In genomic region chr14:102140750-102141145, GRCh38 we compare ENCODE assay signal across 7 cellular contexts. TPM values are rescaled to one million over a fixed set of nuclear protein-coding genes. Genes with fewer than 3 reads are reported as not detected.
DNase-seq lines count a peak whose midpoint lies in the region; ATAC-seq lines count a peak whose summit lies in the region.

No MANE protein-coding gene starts in this region.

- H3K9ac ChIP-seq in HUES6 (ENCODE audit: low read length): peak overlapping the region; percentile 99
- H3K9ac ChIP-seq in subcutaneous abdominal adipose tissue (ENCODE audit: low read length in 5 of 5): peak overlapping the region; percentile 81 to 98 (median 96)

- H3K27ac ChIP-seq in HUES6 (ENCODE audit: low read depth, low read length) (no peak overlapping the region), subcutaneous abdominal adipose tissue (ENCODE audit: low read depth, low read length) (peak overlapping the region; percentile 88)

- H3K36me3 ChIP-seq in HUES6 (ENCODE audit: control insufficient read depth, insufficient read depth, low read length) (no peaks in the 10 kb centered on the region; the same call in 1 of the 2 replicates), subcutaneous abdominal adipose tissue (ENCODE audit: control insufficient read depth in 5 of 5, insufficient read depth in 5 of 5, low read length in 5 of 5) (peaks cover 0 to 4% (median 0%) of the 10 kb centered on the region in 5 donors)

- no peaks in the 10 kb centered on the region for H3K27me3 ChIP-seq in HUES6 (ENCODE audit: control insufficient read depth, insufficient read depth, low read length)
- no peaks in the 10 kb centered on the region for H3K27me3 ChIP-seq in subcutaneous abdominal adipose tissue (ENCODE audit: control insufficient read depth in 5 of 5, insufficient read depth in 4 of 5, low read length in 5 of 5)

- peaks cover 7% of the 10 kb centered on the region for H3K36me3 Mint-ChIP-seq in activated naive CD8-positive, alpha-beta T cell treated with anti-CD3 and anti-CD28 coated beads, Interleukin-2, amount 10 ng/mL, durations not matched to agents 7 days and 5 days
- H3K36me3 Mint-ChIP-seq in immature natural killer cell: no peaks in the 10 kb centered on the region

- H3K4me1 Mint-ChIP-seq in activated naive CD8-positive, alpha-beta T cell treated with anti-CD3 and anti-CD28 coated beads, Interleukin-2, amount 10 ng/mL, durations not matched to agents 7 days and 5 days: peaks cover 32% of the 10 kb centered on the region
- peaks cover 26 to 43% of the 10 kb centered on the region in 2 donors for H3K4me1 Mint-ChIP-seq in immature natural killer cell

- DNase-seq in activated naive CD8-positive, alpha-beta T cell treated with anti-CD3 and anti-CD28 coated beads, Interleukin-2, amount 10 ng/mL, durations not matched to agents 7 days and 5 days: no peak
- DNase-seq in immature natural killer cell: no peak

- POLR2A ChIA-PET in activated naive CD8-positive, alpha-beta T cell treated with anti-CD3 and anti-CD28 coated beads, Interleukin-2, amount 10 ng/mL, durations not matched to agents 7 days and 5 days (lab: Charles Lee): interaction anchor here (1.9 kb wide), 1 partner anchor 164 kb away, joined by 4 read pairs; the partner anchor contains the start of gene MOK

- no peaks in the 10 kb centered on the region for H3K9me3 Mint-ChIP-seq in activated naive CD8-positive, alpha-beta T cell treated with anti-CD3 and anti-CD28 coated beads, Interleukin-2, amount 10 ng/mL, durations not matched to agents 7 days and 5 days
- no peaks in the 10 kb centered on the region for H3K9me3 Mint-ChIP-seq in immature natural killer cell

- H3K27me3 Mint-ChIP-seq in activated naive CD8-positive, alpha-beta T cell treated with anti-CD3 and anti-CD28 coated beads, Interleukin-2, amount 10 ng/mL, durations not matched to agents 7 days and 5 days: no peaks in the 10 kb centered on the region
- H3K27me3 Mint-ChIP-seq in immature natural killer cell (ENCODE audit: low read depth in 3 of 3): peaks cover 3 to 6% (median 5%) of the 10 kb centered on the region in 3 donors

- H3K4me3 Mint-ChIP-seq in activated naive CD8-positive, alpha-beta T cell treated with anti-CD3 and anti-CD28 coated beads, Interleukin-2, amount 10 ng/mL, durations not matched to agents 7 days and 5 days: peak overlapping the region; percentile 96
- H3K4me3 Mint-ChIP-seq in immature natural killer cell: peak overlapping the region; percentile 95 to 99 (median 97)

- peak overlapping the region; percentile 95 for H3K27ac Mint-ChIP-seq in activated naive CD8-positive, alpha-beta T cell treated with anti-CD3 and anti-CD28 coated beads, Interleukin-2, amount 10 ng/mL, durations not matched to agents 7 days and 5 days
- H3K27ac Mint-ChIP-seq in immature natural killer cell: peak overlapping the region; percentile 90 to 97 (median 94)

- H3K4me3 ChIP-seq in HUES6 (ENCODE audit: low read depth, low read length) (peak overlapping the region; percentile 99), subcutaneous abdominal adipose tissue (ENCODE audit: low read depth in 1 of 5, low read length in 5 of 5) (peak overlapping the region; percentile 93 to 99 (median 99))

- H3K9me3 ChIP-seq in HUES6 (ENCODE audit: control insufficient read depth, insufficient read depth, low read depth, low read length) (no peaks in the 10 kb centered on the region), subcutaneous abdominal adipose tissue (ENCODE audit: control insufficient read depth in 5 of 5, low read length in 5 of 5) (no peaks in the 10 kb centered on the region)

- ATAC-seq in activated naive CD8-positive, alpha-beta T cell treated with anti-CD3 and anti-CD28 coated beads, Interleukin-2, amount 10 ng/mL, durations not matched to agents 7 days and 5 days (ENCODE audit: low read depth): no peak
- ATAC-seq in GM19023 (IDR thresholded peaks at IDR 0.05; ENCODE audit: unreplicated experiment): no peak
- ATAC-seq in GM18520 (IDR thresholded peaks at IDR 0.05; ENCODE audit: unreplicated experiment): no peak
- ATAC-seq in HG02884 (IDR thresholded peaks at IDR 0.05; ENCODE audit: unreplicated experiment): no peak

- H3K4me1 ChIP-seq in HUES6 (ENCODE audit: control insufficient read depth, insufficient read depth, low read length) (peaks cover 17% of the 10 kb centered on the region; the same call in 1 of the 2 replicates), subcutaneous abdominal adipose tissue (ENCODE audit: control insufficient read depth in 5 of 5, insufficient read depth in 5 of 5, low read length in 5 of 5) (peaks cover 0 to 29% (median 23%) of the 10 kb centered on the region in 5 donors)

RNA-seq across cellular contexts. Expression of gene WDR20, which starts 1.1 kb away (rescaled TPM):
- total RNA-seq in activated naive CD8-positive, alpha-beta T cell treated with anti-CD3 and anti-CD28 coated beads, Interleukin-2, amount 10 ng/mL, durations not matched to agents 7 days and 5 days: 10 to 100 TPM; 38.6 to 38.8 TPM
- polyA plus RNA-seq in immature natural killer cell: 10 to 100 TPM; 10.8 to 14.6 (median 14.0) TPM

RNA-seq across cellular contexts. Expression of gene HSP90AA1, which starts 53.9 kb away (rescaled TPM):
- total RNA-seq in activated naive CD8-positive, alpha-beta T cell treated with anti-CD3 and anti-CD28 coated beads, Interleukin-2, amount 10 ng/mL, durations not matched to agents 7 days and 5 days: 100 to 1,000 TPM; 372 to 398 TPM
- polyA plus RNA-seq in immature natural killer cell: 100 to 1,000 TPM; 171 to 473 (median 370) TPM
